Comparison of ENCODE assay signal across 1 cellular context in the genomic region with DNA sequence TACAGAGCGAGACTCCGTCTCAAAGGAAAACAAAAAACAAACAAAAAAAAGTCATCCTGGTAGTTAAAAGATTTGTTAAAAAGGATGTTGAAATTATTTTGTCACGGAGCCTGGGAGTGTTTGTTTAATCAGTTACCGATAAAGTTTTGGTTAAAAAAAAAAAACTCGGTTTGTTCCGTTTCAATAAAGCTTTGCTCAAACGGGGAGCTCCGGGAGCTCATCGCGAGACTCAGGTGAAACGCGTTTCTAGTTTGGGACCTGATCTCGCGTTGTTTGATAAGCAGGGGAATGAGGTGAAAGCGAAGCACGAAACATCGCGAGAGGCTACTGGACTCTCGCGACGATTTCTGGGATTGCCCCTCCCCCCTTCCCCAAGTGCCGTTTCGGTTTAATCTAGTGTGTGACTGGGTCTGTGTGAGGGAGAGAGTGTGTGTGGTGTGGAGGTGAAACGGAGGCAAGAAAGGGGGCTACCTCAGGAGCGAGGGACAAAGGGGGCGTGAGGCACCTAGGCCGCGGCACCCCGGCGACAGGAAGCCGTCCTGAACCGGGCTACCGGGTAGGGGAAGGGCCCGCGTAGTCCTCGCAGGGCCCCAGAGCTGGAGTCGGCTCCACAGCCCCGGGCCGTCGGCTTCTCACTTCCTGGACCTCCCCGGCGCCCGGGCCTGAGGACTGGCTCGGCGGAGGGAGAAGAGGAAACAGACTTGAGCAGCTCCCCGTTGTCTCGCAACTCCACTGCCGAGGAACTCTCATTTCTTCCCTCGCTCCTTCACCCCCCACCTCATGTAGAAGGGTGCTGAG.
A peak's percentile ranks its signal among the peaks of the same experiment; 100 is the strongest.
TF ChIP-seq lines count a peak whose summit lies in the region.

TSS of gene CDK12 (plus strand) at position 374 of the 798 bp plus-strand sequence. CDS start 586 bp downstream, outside the sequence.

TF ChIP-seq in GM12878, 131 proteins besides CTCF, POLR2A, EP300 and RAD21 (continued from another document and continues in another):
- TF ChIP-seq ZNF384 (IDR thresholded peaks at IDR 0.05; ENCODE audit: borderline replicate concordance, low read depth, low read length) (peak; percentile 100), TARDBP (IDR thresholded peaks at IDR 0.05; ENCODE audit: borderline replicate concordance) (peak; percentile 95; the same call in 1 of the 2 replicates), NRF1 (conservative IDR thresholded peaks at IDR 0.05; ENCODE audit: low read depth, low read length) (no peak), EZH2 (IDR thresholded peaks at IDR 0.05; ENCODE audit: borderline replicate concordance, control insufficient read depth, low read depth, low read length) (no peak), BHLHE40 (IDR thresholded peaks at IDR 0.05; ENCODE audit: borderline replicate concordance in 1 of 2, low read depth in 2 of 2, low read length in 1 of 2) (no peak; a peak in 2 of 4 replicates), RUNX3 (IDR thresholded peaks at IDR 0.05; ENCODE audit: low read length) (peak; percentile 87), FOXK2 (IDR thresholded peaks at IDR 0.05) (no peak), BMI1 (IDR thresholded peaks at IDR 0.05; ENCODE audit: borderline replicate concordance) (no peak), WRNIP1 (IDR thresholded peaks at IDR 0.05; ENCODE audit: borderline replicate concordance, low read depth, low read length) (no peak), ZBED1 (IDR thresholded peaks at IDR 0.05; ENCODE audit: borderline replicate concordance) (peak; percentile 27), ATF3 (IDR thresholded peaks at IDR 0.05; ENCODE audit: borderline replicate concordance, extremely low read depth, low read depth, low read length) (peak; percentile 66; the same call in 1 of the 2 replicates), RBBP5 (conservative IDR thresholded peaks at IDR 0.05) (no peak), ETV6 (conservative IDR thresholded peaks at IDR 0.05 in 1 of 2, IDR thresholded peaks at IDR 0.05 in 1 of 2; ENCODE audit: borderline replicate concordance in 1 of 2, low read depth in 1 of 2) (no peak; a peak in 1 of 4 replicates), POU2F2 (IDR thresholded peaks at IDR 0.05; ENCODE audit: borderline replicate concordance, low read depth, low read length) (peak; percentile 84), STAT3 (IDR thresholded peaks at IDR 0.05; ENCODE audit: low read depth, low read length) (no peak), NR2C2 (IDR thresholded peaks at IDR 0.05; ENCODE audit: borderline replicate concordance, control insufficient read depth, insufficient read length, low read depth) (no peak), ATF7 (IDR thresholded peaks at IDR 0.05; ENCODE audit: low read depth) (peak; percentile 79), EED (IDR thresholded peaks at IDR 0.05; ENCODE audit: low read depth) (0 out of 2 replicates have a peak, but pooled peaks have one; percentile 4), NFIC (IDR thresholded peaks at IDR 0.05; ENCODE audit: low read depth, low read length) (peak; percentile 75; the same call in 1 of the 2 replicates), MTA2 (IDR thresholded peaks at IDR 0.05; ENCODE audit: low read depth) (peak; percentile 29; the same call in 1 of the 2 replicates), KLF5 (IDR thresholded peaks at IDR 0.05; ENCODE audit: partially characterized antibody) (peak; percentile 83), MYC (IDR thresholded peaks at IDR 0.05; ENCODE audit: insufficient read depth, insufficient read length, insufficient replicate concordance, low read length, severe bottlenecking) (no peak), HDAC6 (IDR thresholded peaks at IDR 0.05; ENCODE audit: unreplicated experiment) (no peak), ZNF24 (IDR thresholded peaks at IDR 0.05) (0 out of 2 replicates have a peak, but pooled peaks have one; percentile 42), STAT1 (conservative IDR thresholded peaks at IDR 0.05) (peak; percentile 29; the same call in 1 of the 2 replicates), EGR1 (IDR thresholded peaks at IDR 0.05; ENCODE audit: borderline replicate concordance in 1 of 2, low read depth in 2 of 2, low read length in 2 of 2) (0 out of 3 replicates have a peak, but pooled peaks of 1 of the 2 experiments have one; percentile 17), NFYA (IDR thresholded peaks at IDR 0.05; ENCODE audit: borderline replicate concordance, low read depth, low read length) (no peak), MLLT1 (IDR thresholded peaks at IDR 0.05) (peak; percentile 76), ZNF207 (IDR thresholded peaks at IDR 0.05; ENCODE audit: borderline replicate concordance) (peak; percentile 99), SIN3A (IDR thresholded peaks at IDR 0.05; ENCODE audit: low read depth, low read length) (0 out of 2 replicates have a peak, but pooled peaks have one; percentile 52), ESRRA (IDR thresholded peaks at IDR 0.05; ENCODE audit: low read length) (no peak), SMAD1 (IDR thresholded peaks at IDR 0.05; ENCODE audit: low read depth, partially characterized antibody) (peak; percentile 87), YBX1 (IDR thresholded peaks at IDR 0.05) (no peak), ZNF592 (IDR thresholded peaks at IDR 0.05) (no peak), NBN (IDR thresholded peaks at IDR 0.05) (peak; percentile 98), SUPT20H (IDR thresholded peaks at IDR 0.05; ENCODE audit: borderline replicate concordance, control insufficient read depth, low read depth, low read length) (no peak), MTA3 (IDR thresholded peaks at IDR 0.05; ENCODE audit: borderline replicate concordance, low read length) (no peak)
- TF ChIP-seq, protein P1, sequence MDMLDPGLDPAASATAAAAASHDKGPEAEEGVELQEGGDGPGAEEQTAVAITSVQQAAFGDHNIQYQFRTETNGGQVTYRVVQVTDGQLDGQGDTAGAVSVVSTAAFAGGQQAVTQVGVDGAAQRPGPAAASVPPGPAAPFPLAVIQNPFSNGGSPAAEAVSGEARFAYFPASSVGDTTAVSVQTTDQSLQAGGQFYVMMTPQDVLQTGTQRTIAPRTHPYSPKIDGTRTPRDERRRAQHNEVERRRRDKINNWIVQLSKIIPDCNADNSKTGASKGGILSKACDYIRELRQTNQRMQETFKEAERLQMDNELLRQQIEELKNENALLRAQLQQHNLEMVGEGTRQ (IDR thresholded peaks at IDR 0.05; ENCODE audit: borderline replicate concordance, low read depth, low read length): no peak
- TF ChIP-seq, protein P2, sequence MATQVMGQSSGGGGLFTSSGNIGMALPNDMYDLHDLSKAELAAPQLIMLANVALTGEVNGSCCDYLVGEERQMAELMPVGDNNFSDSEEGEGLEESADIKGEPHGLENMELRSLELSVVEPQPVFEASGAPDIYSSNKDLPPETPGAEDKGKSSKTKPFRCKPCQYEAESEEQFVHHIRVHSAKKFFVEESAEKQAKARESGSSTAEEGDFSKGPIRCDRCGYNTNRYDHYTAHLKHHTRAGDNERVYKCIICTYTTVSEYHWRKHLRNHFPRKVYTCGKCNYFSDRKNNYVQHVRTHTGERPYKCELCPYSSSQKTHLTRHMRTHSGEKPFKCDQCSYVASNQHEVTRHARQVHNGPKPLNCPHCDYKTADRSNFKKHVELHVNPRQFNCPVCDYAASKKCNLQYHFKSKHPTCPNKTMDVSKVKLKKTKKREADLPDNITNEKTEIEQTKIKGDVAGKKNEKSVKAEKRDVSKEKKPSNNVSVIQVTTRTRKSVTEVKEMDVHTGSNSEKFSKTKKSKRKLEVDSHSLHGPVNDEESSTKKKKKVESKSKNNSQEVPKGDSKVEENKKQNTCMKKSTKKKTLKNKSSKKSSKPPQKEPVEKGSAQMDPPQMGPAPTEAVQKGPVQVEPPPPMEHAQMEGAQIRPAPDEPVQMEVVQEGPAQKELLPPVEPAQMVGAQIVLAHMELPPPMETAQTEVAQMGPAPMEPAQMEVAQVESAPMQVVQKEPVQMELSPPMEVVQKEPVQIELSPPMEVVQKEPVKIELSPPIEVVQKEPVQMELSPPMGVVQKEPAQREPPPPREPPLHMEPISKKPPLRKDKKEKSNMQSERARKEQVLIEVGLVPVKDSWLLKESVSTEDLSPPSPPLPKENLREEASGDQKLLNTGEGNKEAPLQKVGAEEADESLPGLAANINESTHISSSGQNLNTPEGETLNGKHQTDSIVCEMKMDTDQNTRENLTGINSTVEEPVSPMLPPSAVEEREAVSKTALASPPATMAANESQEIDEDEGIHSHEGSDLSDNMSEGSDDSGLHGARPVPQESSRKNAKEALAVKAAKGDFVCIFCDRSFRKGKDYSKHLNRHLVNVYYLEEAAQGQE (IDR thresholded peaks at IDR 0.05; ENCODE audit: low read depth, low read length): no peak
- TF ChIP-seq, protein P3, sequence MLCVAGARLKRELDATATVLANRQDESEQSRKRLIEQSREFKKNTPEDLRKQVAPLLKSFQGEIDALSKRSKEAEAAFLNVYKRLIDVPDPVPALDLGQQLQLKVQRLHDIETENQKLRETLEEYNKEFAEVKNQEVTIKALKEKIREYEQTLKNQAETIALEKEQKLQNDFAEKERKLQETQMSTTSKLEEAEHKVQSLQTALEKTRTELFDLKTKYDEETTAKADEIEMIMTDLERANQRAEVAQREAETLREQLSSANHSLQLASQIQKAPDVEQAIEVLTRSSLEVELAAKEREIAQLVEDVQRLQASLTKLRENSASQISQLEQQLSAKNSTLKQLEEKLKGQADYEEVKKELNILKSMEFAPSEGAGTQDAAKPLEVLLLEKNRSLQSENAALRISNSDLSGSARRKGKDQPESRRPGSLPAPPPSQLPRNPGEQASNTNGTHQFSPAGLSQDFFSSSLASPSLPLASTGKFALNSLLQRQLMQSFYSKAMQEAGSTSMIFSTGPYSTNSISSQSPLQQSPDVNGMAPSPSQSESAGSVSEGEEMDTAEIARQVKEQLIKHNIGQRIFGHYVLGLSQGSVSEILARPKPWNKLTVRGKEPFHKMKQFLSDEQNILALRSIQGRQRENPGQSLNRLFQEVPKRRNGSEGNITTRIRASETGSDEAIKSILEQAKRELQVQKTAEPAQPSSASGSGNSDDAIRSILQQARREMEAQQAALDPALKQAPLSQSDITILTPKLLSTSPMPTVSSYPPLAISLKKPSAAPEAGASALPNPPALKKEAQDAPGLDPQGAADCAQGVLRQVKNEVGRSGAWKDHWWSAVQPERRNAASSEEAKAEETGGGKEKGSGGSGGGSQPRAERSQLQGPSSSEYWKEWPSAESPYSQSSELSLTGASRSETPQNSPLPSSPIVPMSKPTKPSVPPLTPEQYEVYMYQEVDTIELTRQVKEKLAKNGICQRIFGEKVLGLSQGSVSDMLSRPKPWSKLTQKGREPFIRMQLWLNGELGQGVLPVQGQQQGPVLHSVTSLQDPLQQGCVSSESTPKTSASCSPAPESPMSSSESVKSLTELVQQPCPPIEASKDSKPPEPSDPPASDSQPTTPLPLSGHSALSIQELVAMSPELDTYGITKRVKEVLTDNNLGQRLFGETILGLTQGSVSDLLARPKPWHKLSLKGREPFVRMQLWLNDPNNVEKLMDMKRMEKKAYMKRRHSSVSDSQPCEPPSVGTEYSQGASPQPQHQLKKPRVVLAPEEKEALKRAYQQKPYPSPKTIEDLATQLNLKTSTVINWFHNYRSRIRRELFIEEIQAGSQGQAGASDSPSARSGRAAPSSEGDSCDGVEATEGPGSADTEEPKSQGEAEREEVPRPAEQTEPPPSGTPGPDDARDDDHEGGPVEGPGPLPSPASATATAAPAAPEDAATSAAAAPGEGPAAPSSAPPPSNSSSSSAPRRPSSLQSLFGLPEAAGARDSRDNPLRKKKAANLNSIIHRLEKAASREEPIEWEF (IDR thresholded peaks at IDR 0.05; ENCODE audit: insufficient replicate concordance, low read depth, low read length): no peak
- TF ChIP-seq, protein P4, sequence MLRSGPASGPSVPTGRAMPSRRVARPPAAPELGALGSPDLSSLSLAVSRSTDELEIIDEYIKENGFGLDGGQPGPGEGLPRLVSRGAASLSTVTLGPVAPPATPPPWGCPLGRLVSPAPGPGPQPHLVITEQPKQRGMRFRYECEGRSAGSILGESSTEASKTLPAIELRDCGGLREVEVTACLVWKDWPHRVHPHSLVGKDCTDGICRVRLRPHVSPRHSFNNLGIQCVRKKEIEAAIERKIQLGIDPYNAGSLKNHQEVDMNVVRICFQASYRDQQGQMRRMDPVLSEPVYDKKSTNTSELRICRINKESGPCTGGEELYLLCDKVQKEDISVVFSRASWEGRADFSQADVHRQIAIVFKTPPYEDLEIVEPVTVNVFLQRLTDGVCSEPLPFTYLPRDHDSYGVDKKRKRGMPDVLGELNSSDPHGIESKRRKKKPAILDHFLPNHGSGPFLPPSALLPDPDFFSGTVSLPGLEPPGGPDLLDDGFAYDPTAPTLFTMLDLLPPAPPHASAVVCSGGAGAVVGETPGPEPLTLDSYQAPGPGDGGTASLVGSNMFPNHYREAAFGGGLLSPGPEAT (IDR thresholded peaks at IDR 0.05; ENCODE audit: low read depth): peak; percentile 66
